In the genomic region with DNA sequence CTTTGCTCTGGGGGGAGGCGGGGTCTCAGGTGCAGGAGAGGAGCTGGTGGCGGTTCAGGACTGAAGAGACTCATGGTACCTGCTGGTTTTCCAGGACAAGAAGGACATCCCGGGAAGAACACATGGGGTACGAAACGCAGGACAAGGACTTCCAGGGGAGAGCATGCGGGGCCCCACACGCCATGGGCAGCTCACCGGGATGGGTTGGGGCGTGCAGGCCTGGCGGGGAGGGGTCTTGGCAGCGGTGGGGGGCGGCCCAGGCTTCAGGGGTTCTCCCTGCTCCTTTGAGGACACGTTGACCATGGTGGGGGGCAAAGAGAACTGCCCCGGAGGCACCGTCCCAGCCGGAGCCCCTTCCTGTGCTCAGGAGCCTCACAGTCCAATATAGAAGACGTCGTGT, we compare ENCODE assay signal across 18 cellular contexts.
DNase-seq lines count a peak whose midpoint lies in the region; ATAC-seq and TF ChIP-seq lines count a peak whose summit lies in the region.
"Had no signal": no experiment of that assay in that cellular context is flagged by ENCODE, and none has a peak within 500 bp of the region (broad histone marks: within the 10 kb centered on the region; RNA-seq: fewer than 3 reads in every experiment).

No MANE protein-coding gene starts in this region.

- TF ChIP-seq POLR2A in spleen (IDR thresholded peaks at IDR 0.05): no peak

- H3K9me3 ChIP-seq in RWPE2 (ENCODE audit: severe bottlenecking) (no peaks in the 10 kb centered on the region), spleen (no peaks in the 10 kb centered on the region)
- H3K9me3 ChIP-seq: BE2C had no signal

- no peaks in the 10 kb centered on the region for H3K4me1 Mint-ChIP-seq in chondrocyte (ENCODE audit: low read depth)
- H3K4me1 Mint-ChIP-seq: CD4-positive, CD25-positive, alpha-beta regulatory T cell; CD8-positive, alpha-beta memory T cell had no signal

- H3K4me1 ChIP-seq in RWPE2 (ENCODE audit: insufficient read depth, poor library complexity, severe bottlenecking): no peaks in the 10 kb centered on the region
- H3K4me1 ChIP-seq in spleen: no peaks in the 10 kb centered on the region
- H3K4me1 ChIP-seq: BE2C had no signal

- no peaks in the 10 kb centered on the region for H3K9me3 Mint-ChIP-seq in chondrocyte (ENCODE audit: low read depth)
- H3K9me3 Mint-ChIP-seq: CD8-positive, alpha-beta memory T cell; H9 had no signal

- peaks cover 21% of the 10 kb centered on the region for H3K27me3 Mint-ChIP-seq in chondrocyte (ENCODE audit: low read depth)
- H3K27me3 Mint-ChIP-seq: CD4-positive, CD25-positive, alpha-beta regulatory T cell had no signal

- H3K27ac ChIP-seq in RWPE2 (ENCODE audit: poor library complexity, severe bottlenecking) (no peak overlapping the region), spleen (no peak overlapping the region)

- H3K27me3 ChIP-seq in RWPE2 (ENCODE audit: insufficient read depth, poor library complexity, severe bottlenecking) (no peaks in the 10 kb centered on the region), spleen (replicated peaks in 1 of 7) (peaks cover 0 to 57% (median 0%) of the 10 kb centered on the region in 7 donors)
- H3K27me3 ChIP-seq: BE2C had no signal

- no peaks in the 10 kb centered on the region for H3K36me3 Mint-ChIP-seq in chondrocyte (ENCODE audit: low read depth)
- H3K36me3 Mint-ChIP-seq: CD4-positive, CD25-positive, alpha-beta regulatory T cell; CD8-positive, alpha-beta memory T cell had no signal

- H3K4me3 Mint-ChIP-seq in chondrocyte (ENCODE audit: unreplicated experiment): no peak overlapping the region
- H3K4me3 Mint-ChIP-seq: CD4-positive, CD25-positive, alpha-beta regulatory T cell; CD8-positive, alpha-beta memory T cell; H9 had no signal

- TF ChIP-seq CTCF in RWPE2 (IDR thresholded peaks at IDR 0.05; ENCODE audit: poor library complexity, severe bottlenecking): no peak
- TF ChIP-seq CTCF in chondrocyte (IDR thresholded peaks at IDR 0.05): no peak
- no peak for TF ChIP-seq CTCF in spleen (IDR thresholded peaks at IDR 0.05 in 8 of 11, conservative IDR thresholded peaks at IDR 0.05 in 3 of 11)

- H3K36me3 ChIP-seq in RWPE2 (ENCODE audit: low read depth): no peaks in the 10 kb centered on the region
- no peaks in the 10 kb centered on the region for H3K36me3 ChIP-seq in spleen
- H3K36me3 ChIP-seq: BE2C had no signal

- intact Hi-C loops in spleen (cut with DNase I; ENCODE audit: low total_unique reads): no loop called here

- no peak for ATAC-seq in RWPE2 (ENCODE audit: low read depth)
- no peak for ATAC-seq in GM19452 (IDR thresholded peaks at IDR 0.05; ENCODE audit: unreplicated experiment)
- ATAC-seq: GM12878 had no signal

- no peak overlapping the region for H3K27ac Mint-ChIP-seq in chondrocyte (ENCODE audit: unreplicated experiment)
- H3K27ac Mint-ChIP-seq: CD4-positive, CD25-positive, alpha-beta regulatory T cell; CD8-positive, alpha-beta memory T cell had no signal

- DNase-seq in RWPE2 (ENCODE audit: low spot score) (peak; percentile 50), chondrocyte (ENCODE audit: low spot score) (peak; percentile 86), mesenteric fat pad (ENCODE audit: low spot score) (peak; percentile 73), spleen (peak; percentile 67), NCI-H1417 treated with DMSO at 0.1 percent for 48 hours (lab: John Stamatoyannopoulos, UW) (no peak)
- DNase-seq: ACHN; BE2C; C1 segment of cervical spinal cord; CD4-positive, CD25-positive, alpha-beta regulatory T cell; CD8-positive, alpha-beta memory T cell; COR-L47; DMS 273 treated with DMSO at 0.1 percent for 48 hours; DMS53; DND-41; EL; H9 had no signal

- WGBS in spleen, 5 donors: 74 to 85% (median 78%) methylated on average over 12 to 18 of the region's 18 CpGs

- H3K4me3 ChIP-seq in RWPE2 (ENCODE audit: severe bottlenecking) (no peak overlapping the region), spleen (no peak overlapping the region)
- H3K4me3 ChIP-seq: GM12878 had no signal
